In genomic region chr14:94769413-94770250, GRCh38 we compare ENCODE assay signal across 8 cellular contexts. TPM values are rescaled to one million over a fixed set of nuclear protein-coding genes. Genes with fewer than 3 reads are reported as not detected.
A peak's percentile ranks its signal among the peaks of the same experiment; 100 is the strongest.
DNase-seq lines count a peak whose midpoint lies in the region; ATAC-seq, FAIRE-seq and TF ChIP-seq lines count a peak whose summit lies in the region.

Gene GSC (minus strand): TSS chr14:94770113. CDS start chr14:94770015, 98 bp downstream.

- H3K23me2 ChIP-seq in H1 (ENCODE audit: low read depth, low read length), result peaks cover 8% of the 10 kb centered on the region; the same call in 1 of the 2 replicates

- peaks cover 53% of the 10 kb centered on the region for H3K4me1 Mint-ChIP-seq in GM23338

- H3K4me1 ChIP-seq in GM23338 (ENCODE audit: insufficient read depth), result peaks cover 56% of the 10 kb centered on the region
- peaks cover 17% of the 10 kb centered on the region for H3K4me1 ChIP-seq in NT2/D1 (ENCODE audit: insufficient read depth, insufficient read length)
- peaks cover 14 to 40% (median 30%) of the 10 kb centered on the region in 4 experiments for H3K4me1 ChIP-seq in H1 (replicated peaks in 1 of 4; ENCODE audit: control insufficient read depth in 3 of 4, insufficient read depth in 4 of 4, low read length in 3 of 4)
- peaks cover 0 to 30% of the 10 kb centered on the region in 2 donors for H3K4me1 ChIP-seq in muscle layer of duodenum (ENCODE audit: control insufficient read depth in 1 of 2, insufficient read depth in 2 of 2, low read length in 2 of 2)

- DNase-seq in GM23338 (ENCODE audit: low spot score) (peak; percentile 89), NT2/D1 (ENCODE audit: low read depth, low spot score) (no peak), H1 (ENCODE audit: low read depth in 1 of 2, low spot score in 2 of 2) (peak in 1 of 2 experiments; percentile 81), occipital lobe (lab: John Stamatoyannopoulos, UW) (no peak)

- peak within 1 kb of the TSS; percentile 64 for H3K4me3 ChIP-seq in GM23338
- H3K4me3 ChIP-seq in NT2/D1 (ENCODE audit: insufficient read length, low read depth), result peak within 1 kb of the TSS; percentile 49
- H3K4me3 ChIP-seq in H1 (ENCODE audit: extremely low read depth in 1 of 4, insufficient read depth in 2 of 4, low read depth in 3 of 4, low read length in 4 of 4), result peak within 1 kb of the TSS; percentile 32 to 61 (median 41)
- peak within 1 kb of the TSS; percentile 49 to 74 for H3K4me3 ChIP-seq in muscle layer of duodenum (ENCODE audit: low read depth in 1 of 2, low read length in 2 of 2)

- H3K27ac ChIP-seq in GM23338 (ENCODE audit: low read depth) (no peak within 1 kb of the TSS), H1 (ENCODE audit: low read depth, low read length) (no peak within 1 kb of the TSS), muscle layer of duodenum (ENCODE audit: low read length) (no peak within 1 kb of the TSS)

- no peak within 1 kb of the TSS for H2BK5ac ChIP-seq in H1 (ENCODE audit: low read depth, low read length)

- H3K9me3 Mint-ChIP-seq in GM23338, result no peaks in the 10 kb centered on the region

- H2AFZ ChIP-seq in GM23338 (peak within 1 kb of the TSS; percentile 94), H1 (ENCODE audit: low read length) (peak within 1 kb of the TSS; percentile 26; the same call in 1 of the 2 replicates)

- TF ChIP-seq EP300 in H1 (IDR thresholded peaks at IDR 0.05; ENCODE audit: borderline replicate concordance in 1 of 2, low read depth in 2 of 2, low read length in 2 of 2), result no peak

- no peak within 1 kb of the TSS for H2AK5ac ChIP-seq in H1 (ENCODE audit: low read depth, low read length)

- no peak within 1 kb of the TSS for H3K56ac ChIP-seq in H1 (replicated peaks; ENCODE audit: insufficient read length, low read depth, low read length)

- H3K9me3 ChIP-seq in NT2/D1 (ENCODE audit: insufficient read depth, low read length) (no peaks in the 10 kb centered on the region), H1 (ENCODE audit: insufficient read depth in 2 of 2, low read depth in 1 of 2, low read length in 1 of 2) (no peaks in the 10 kb centered on the region), muscle layer of duodenum (ENCODE audit: control insufficient read depth in 1 of 2, low read length in 2 of 2) (no peaks in the 10 kb centered on the region)

- H4K5ac ChIP-seq in H1 (ENCODE audit: insufficient read length, low read depth, low read length), result no peak within 1 kb of the TSS

- no peak for TF ChIP-seq RAD21 in H1 (IDR thresholded peaks at IDR 0.05 in 1 of 2, conservative IDR thresholded peaks at IDR 0.05 in 1 of 2; ENCODE audit: low read depth in 2 of 2, low read length in 2 of 2)

- peak within 1 kb of the TSS; percentile 71 for H3K4me3 Mint-ChIP-seq in GM23338

- peak; percentile 35 for ATAC-seq in GM23338
- no peak for ATAC-seq in HG02981 (IDR thresholded peaks at IDR 0.05; ENCODE audit: unreplicated experiment)
- ATAC-seq in HG03025 (IDR thresholded peaks at IDR 0.05; ENCODE audit: low FRiP score, unreplicated experiment), result no peak
- ATAC-seq in HG03432 (IDR thresholded peaks at IDR 0.05; ENCODE audit: unreplicated experiment), result no peak

- H4K20me1 ChIP-seq in GM23338 (replicated peaks; ENCODE audit: insufficient read depth) (peaks cover 11% of the 10 kb centered on the region), H1 (replicated peaks in 1 of 2; ENCODE audit: control insufficient read depth in 1 of 2, insufficient read depth in 2 of 2, low read length in 2 of 2) (peaks cover 19 to 20% of the 10 kb centered on the region in 2 experiments)

- peak within 1 kb of the TSS; percentile 25 for H4K8ac ChIP-seq in H1 (ENCODE audit: extremely low read depth, insufficient read depth, low read length)

- peaks cover 100% of the 10 kb centered on the region for H3K27me3 ChIP-seq in GM23338 (ENCODE audit: insufficient read depth)
- peaks cover 99% of the 10 kb centered on the region for H3K27me3 ChIP-seq in NT2/D1 (ENCODE audit: insufficient read depth, insufficient read length)
- peaks cover 80 to 99% (median 93%) of the 10 kb centered on the region in 4 experiments for H3K27me3 ChIP-seq in H1 (replicated peaks in 1 of 4; ENCODE audit: control insufficient read depth in 3 of 4, extremely low read depth in 1 of 4, insufficient read depth in 3 of 4, low read length in 3 of 4)
- H3K27me3 ChIP-seq in muscle layer of duodenum (ENCODE audit: low read depth, low read length), result peaks cover 90% of the 10 kb centered on the region

- H3K27ac Mint-ChIP-seq in GM23338, result no peak within 1 kb of the TSS

- peaks cover 20% of the 10 kb centered on the region for H3F3A ChIP-seq in GM23338 (replicated peaks; ENCODE audit: low read depth)

- POLR2A ChIA-PET in H1 (lab: Charles Lee; ENCODE audit: partially characterized antibody), result interaction anchor here (0.7 to 1.2 kb wide), 2 partner anchors 318 to 368 kb away, joined by 3 read pairs; no protein-coding TSS in a partner anchor

- H3K27me3 Mint-ChIP-seq in GM23338 (ENCODE audit: insufficient read depth, low read depth, poor library complexity), result peaks cover 95% of the 10 kb centered on the region

- H2BK20ac ChIP-seq in H1 (ENCODE audit: low read length), result no peak within 1 kb of the TSS

- peak within 1 kb of the TSS; percentile 90; the same call in 1 of the 2 replicates for H2BK12ac ChIP-seq in H1 (ENCODE audit: low read depth, low read length)

- H3K18ac ChIP-seq in H1 (ENCODE audit: extremely low read depth, low read length), result peak within 1 kb of the TSS; percentile 51

- no peak within 1 kb of the TSS for H2BK120ac ChIP-seq in H1 (replicated peaks; ENCODE audit: low read depth, low read length)

- no peak within 1 kb of the TSS for H3K23ac ChIP-seq in H1 (ENCODE audit: insufficient read length)

- peak within 1 kb of the TSS; percentile 90 for H3K4me2 ChIP-seq in GM23338
- peak within 1 kb of the TSS; percentile 73 to 76 for H3K4me2 ChIP-seq in H1 (ENCODE audit: insufficient read depth in 1 of 2, low read depth in 2 of 2, low read length in 2 of 2)

- H3K4ac ChIP-seq in H1 (replicated peaks; ENCODE audit: insufficient read length, low read depth, low read length), result no peak within 1 kb of the TSS

- CTCF ChIA-PET in H1 (lab: Charles Lee; ENCODE audit: partially characterized antibody), result interaction anchor here (1.1 to 1.3 kb wide), 2 partner anchors 15 to 21 kb away, joined by 3 to 4 read pairs; no protein-coding TSS in a partner anchor

- peak within 1 kb of the TSS; percentile 50 for H3K9ac ChIP-seq in NT2/D1 (ENCODE audit: insufficient read length, low read depth)
- H3K9ac ChIP-seq in H1 (replicated peaks in 1 of 4; ENCODE audit: extremely low read depth in 1 of 4, low read depth in 3 of 4, low read length in 3 of 4), result no peak within 1 kb of the TSS

- H3K14ac ChIP-seq in H1 (ENCODE audit: insufficient read length), result no peak within 1 kb of the TSS

- TF ChIP-seq CTCF in GM23338 (conservative IDR thresholded peaks at IDR 0.05; ENCODE audit: low read depth in 2 of 2) (no peak), H1 (IDR thresholded peaks at IDR 0.05; ENCODE audit: control extremely low read depth in 1 of 3, insufficient read depth in 1 of 3, low read depth in 1 of 3, low read length in 3 of 3) (no peak)

- no peak for TF ChIP-seq POLR2A in H1 (IDR thresholded peaks at IDR 0.05; ENCODE audit: control extremely low read depth in 1 of 2, low read depth in 2 of 2, low read length in 2 of 2)

- no peak within 1 kb of the TSS for H4K91ac ChIP-seq in H1 (replicated peaks; ENCODE audit: insufficient read length, low read length)

- no peaks in the 10 kb centered on the region; the same call in 2 of the 3 replicates for H3K36me3 Mint-ChIP-seq in GM23338 (ENCODE audit: low read depth)

- no peaks in the 10 kb centered on the region for H3K79me2 ChIP-seq in GM23338 (replicated peaks; ENCODE audit: insufficient read depth)
- H3K79me2 ChIP-seq in H1 (ENCODE audit: control insufficient read depth in 1 of 2, insufficient read depth in 2 of 2, low read length in 2 of 2), result no peaks in the 10 kb centered on the region

- H3K9me2 ChIP-seq in GM23338 (ENCODE audit: insufficient read depth), result no peaks in the 10 kb centered on the region

- H3K36me3 ChIP-seq in GM23338 (ENCODE audit: insufficient read depth) (no peaks in the 10 kb centered on the region), NT2/D1 (ENCODE audit: insufficient read depth, insufficient read length, low read length) (no peaks in the 10 kb centered on the region), H1 (ENCODE audit: control insufficient read depth in 2 of 4, insufficient read depth in 4 of 4, low read length in 3 of 4) (no peaks in the 10 kb centered on the region), muscle layer of duodenum (ENCODE audit: control insufficient read depth in 1 of 2, insufficient read depth in 2 of 2, low read length in 2 of 2) (no peaks in the 10 kb centered on the region)

- no peak for FAIRE-seq in H1 (lab: Jason Lieb, UNC)

- no peak within 1 kb of the TSS; the same call in 1 of the 2 replicates for H2BK15ac ChIP-seq in H1 (ENCODE audit: low read length)

- no peaks in the 10 kb centered on the region for H3K79me1 ChIP-seq in H1 (ENCODE audit: low read depth, low read length)

- 2% methylated on average over 65 of the region's 94 CpGs; no CpG with 5 or more reads in 1 of the 2 experiments for WGBS in H1 (ENCODE audit: extremely low coverage in 1 of 2, insufficient coverage in 1 of 2, insufficient read length in 1 of 2, insufficient replicate concordance in 2 of 2, low coverage in 1 of 2, low lambda C conversion rate in 2 of 2, missing lambda C conversion rate in 1 of 2), 2 experiments

TF ChIP-seq in GM23338, 12 proteins besides CTCF, POLR2A, EP300 and RAD21:
- TF ChIP-seq EZH2phosphoT487 (IDR thresholded peaks at IDR 0.05; ENCODE audit: unreplicated experiment) (peak; percentile 25), EZH2 (IDR thresholded peaks at IDR 0.05; ENCODE audit: low read depth, unreplicated experiment) (peak; percentile 95), CREB1 (CRISPR knock-in tag; IDR thresholded peaks at IDR 0.05; ENCODE audit: low read depth) (no peak)

TF ChIP-seq in H1, 55 proteins besides CTCF, POLR2A, EP300 and RAD21 (continues in another document):
- no peak for TF ChIP-seq CHD2 (IDR thresholded peaks at IDR 0.05; ENCODE audit: low read length)
- peak; percentile 82 for TF ChIP-seq RNF2 (IDR thresholded peaks at IDR 0.05; ENCODE audit: borderline replicate concordance, low read depth, low read length, missing control alignments, poor library complexity, severe bottlenecking)
- 0 out of 2 replicates have a peak, but pooled peaks have one; percentile 24 for TF ChIP-seq PHF8 (conservative IDR thresholded peaks at IDR 0.05; ENCODE audit: low read depth, low read length)

RNA-seq across cellular contexts. Expression of gene GSC, which starts in this region (rescaled TPM):
- 0.97 TPM in 1 of 2 replicates, not detected in the other for total RNA-seq in GM23338 (2014; rRNA removed; shearing (Covaris generic))
- polyA plus RNA-seq in GM23338 (2016; fragmentation: Nextera tagmentation; extraction: Ambion mirVana) (0.27 and 0.35 TPM in 2 replicates), H1 (2011; rRNA removed) (0.17 and 0.25 TPM in 2 replicates)
- total RNA-seq in H1 (2021; fragmentation: NEBNext Ultra II Directional; extraction: Animal tissue kit (Norgen Biotek cat#: 25700)), result 0.34 and 0.54 TPM in 2 replicates
- 0.19 TPM for polyA plus RNA-seq in H1 (2011; cell fraction: cytosol; rRNA removed)
- 0.20 TPM for polyA plus RNA-seq in H1 (2011; cell fraction: nucleus; rRNA removed)
- 0.13 to 0.19 TPM (median 0.19 TPM) in 3 of 4 replicates, not detected in the other for polyA plus RNA-seq in H1 (2012, experiment 1 of 2)
- not detected for polyA plus RNA-seq in H1 (2012, experiment 2 of 2)
- polyA plus RNA-seq in H1 (2013, experiment 1 of 2), result not detected
- polyA plus RNA-seq in H1 (2013, experiment 2 of 2), result 0.11 TPM
- not detected in 2 replicates for polyA minus RNA-seq in H1 (2011; rRNA and poly(A)+ RNA removed)
- not detected for polyA minus RNA-seq in H1 (2011; cell fraction: cytosol; rRNA and poly(A)+ RNA removed)
- 0.50 TPM for polyA minus RNA-seq in H1 (2011; cell fraction: nucleus; rRNA and poly(A)+ RNA removed)
- total RNA-seq in occipital lobe, result not detected

Comparison
In these comparisons a context has a peak if more than half of its experiments do, and no peak if none do; other contexts are left out.
1. Peak in DNase-seq, ATAC-seq, H3K4me3 ChIP-seq and H3K4me2 ChIP-seq in GM23338; RNA of the gene not detected or under 1 TPM.